Comparison of ENCODE assay signal across 1 cellular context in genomic region chr14:60266021-60266937, GRCh38.
TF ChIP-seq lines count a peak whose summit lies in the region.

No MANE protein-coding gene starts in this region.

TF ChIP-seq in H1, 55 proteins besides CTCF, POLR2A, EP300 and RAD21:
- no peak for TF ChIP-seq BACH1 (IDR thresholded peaks at IDR 0.05; ENCODE audit: low read length)
- no peak for TF ChIP-seq KDM1A (IDR thresholded peaks at IDR 0.05; ENCODE audit: borderline replicate concordance, low read length)
- no peak for TF ChIP-seq KDM4A (IDR thresholded peaks at IDR 0.05; ENCODE audit: low read depth, low read length, severe bottlenecking)
- TF ChIP-seq TAF1 (IDR thresholded peaks at IDR 0.05; ENCODE audit: low read depth, low read length), result no peak
- TF ChIP-seq SP1 (IDR thresholded peaks at IDR 0.05; ENCODE audit: low read depth, low read length), result no peak
- no peak for TF ChIP-seq SP4 (IDR thresholded peaks at IDR 0.05; ENCODE audit: low read length)
- TF ChIP-seq, protein P1, sequence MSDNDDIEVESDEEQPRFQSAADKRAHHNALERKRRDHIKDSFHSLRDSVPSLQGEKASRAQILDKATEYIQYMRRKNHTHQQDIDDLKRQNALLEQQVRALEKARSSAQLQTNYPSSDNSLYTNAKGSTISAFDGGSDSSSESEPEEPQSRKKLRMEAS (IDR thresholded peaks at IDR 0.05), result no peak
- no peak for TF ChIP-seq EGR1 (IDR thresholded peaks at IDR 0.05; ENCODE audit: borderline replicate concordance, low read depth, low read length)
- no peak for TF ChIP-seq CTBP2 (IDR thresholded peaks at IDR 0.05; ENCODE audit: borderline replicate concordance, insufficient read depth, insufficient read length, low read length)
- TF ChIP-seq HDAC2 (IDR thresholded peaks at IDR 0.05; ENCODE audit: borderline replicate concordance in 1 of 2, low read depth in 2 of 2, low read length in 2 of 2), result no peak
- TF ChIP-seq EZH2 (IDR thresholded peaks at IDR 0.05; ENCODE audit: low read depth, low read length, severe bottlenecking), result no peak
- no peak for TF ChIP-seq JUND (IDR thresholded peaks at IDR 0.05; ENCODE audit: low read length)
- TF ChIP-seq GABPA (IDR thresholded peaks at IDR 0.05; ENCODE audit: borderline replicate concordance, insufficient read depth, low read length), result no peak
- no peak for TF ChIP-seq SAP30 (IDR thresholded peaks at IDR 0.05; ENCODE audit: insufficient read depth, insufficient replicate concordance, low read length)
- TF ChIP-seq RFX5 (IDR thresholded peaks at IDR 0.05; ENCODE audit: borderline replicate concordance, low read depth, low read length), result no peak
- TF ChIP-seq RXRA (IDR thresholded peaks at IDR 0.05; ENCODE audit: insufficient read depth, low read depth, low read length), result no peak
